In the genomic region with DNA sequence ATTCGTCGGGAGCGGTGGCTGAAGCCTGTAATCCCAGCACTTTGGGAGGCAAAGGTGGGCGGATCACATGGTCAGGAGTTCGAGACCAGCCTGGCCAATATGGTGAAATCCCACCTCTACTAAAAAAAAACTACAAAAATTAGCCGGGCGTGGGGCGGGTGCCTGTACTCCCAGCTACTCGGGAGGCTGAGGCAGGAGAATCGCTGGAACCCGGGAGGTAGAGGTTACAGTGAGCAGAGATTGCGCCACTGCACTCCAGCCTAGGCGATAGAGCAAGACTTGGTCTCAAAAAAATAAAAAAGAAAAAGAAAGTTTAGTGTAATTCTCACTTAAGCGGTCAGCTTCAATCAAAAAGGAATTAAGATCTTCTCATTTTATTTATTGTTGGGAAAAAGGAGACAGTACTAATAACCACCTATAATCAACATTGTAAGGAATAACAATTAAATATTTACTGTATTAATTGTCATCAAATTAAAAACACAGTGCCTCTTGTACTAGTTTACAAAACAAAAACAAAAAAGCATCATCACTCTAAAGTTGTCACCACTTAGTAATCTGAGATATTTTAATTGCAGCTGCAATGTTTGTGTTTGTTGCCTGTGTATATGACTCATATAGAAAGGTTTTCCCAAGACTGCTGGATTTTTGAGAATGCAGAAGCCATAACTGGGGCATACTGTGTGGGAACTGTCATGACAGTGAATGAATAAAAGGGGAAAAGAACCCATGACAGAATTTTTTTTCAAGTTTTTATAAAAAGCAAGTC, we compare ENCODE assay signal across 11 cellular contexts. TPM values are rescaled to one million over a fixed set of nuclear protein-coding genes. Genes with fewer than 3 reads are reported as not detected.
DNase-seq lines count a peak whose midpoint lies in the region; ATAC-seq, FAIRE-seq and TF ChIP-seq lines count a peak whose summit lies in the region.
"Had no signal": no experiment of that assay in that cellular context is flagged by ENCODE, and none has a peak within 500 bp of the region (broad histone marks: within the 10 kb centered on the region; RNA-seq: fewer than 3 reads in every experiment).

No MANE protein-coding gene starts in this region.

- H3K4me1 ChIP-seq in HCT116 (ENCODE audit: control insufficient read depth in 1 of 2, insufficient read depth in 2 of 2, low read length in 2 of 2), result peaks cover 23 to 39% of the 10 kb centered on the region in 2 experiments
- peaks cover 8 to 31% of the 10 kb centered on the region in 2 donors for H3K4me1 ChIP-seq in ascending aorta
- peaks cover 12% of the 10 kb centered on the region for H3K4me1 ChIP-seq in keratinocyte (ENCODE audit: control insufficient read depth, extremely low read depth, insufficient read depth, low read length)
- peaks cover 27% of the 10 kb centered on the region for H3K4me1 ChIP-seq in body of pancreas

- H4K20me1 ChIP-seq in HCT116 (ENCODE audit: insufficient read depth) (peaks cover 4% of the 10 kb centered on the region; the same call in 1 of the 2 replicates), keratinocyte (ENCODE audit: control insufficient read depth, extremely low read depth, insufficient read depth, low read length) (no peaks in the 10 kb centered on the region)

- no peak for TF ChIP-seq RAD21 in HCT116 (IDR thresholded peaks at IDR 0.05; ENCODE audit: low read depth)

- POLR2A ChIA-PET in HCT116 (lab: Charles Lee), result interaction anchor here (1.5 kb wide), 1 partner anchor 19 kb away, joined by 4 read pairs; a partner anchor contains a TSS

- dilution Hi-C loops in keratinocyte (cut with MboI; ENCODE audit: extremely low pct_ligation_motif_present, low sequenced_read_pairs), result no loop called here

- FAIRE-seq in keratinocyte (lab: Jason Lieb, UNC), result no peak

- H2AFZ ChIP-seq in HCT116 (ENCODE audit: low read depth, low read length, poor library complexity, severe bottlenecking) (no peak overlapping the region), keratinocyte (ENCODE audit: control insufficient read depth, low read length) (no peak overlapping the region)

- ATAC-seq in HCT116 (no peak; the same call in 1 of the 2 replicates), GM18867 (IDR thresholded peaks at IDR 0.05; ENCODE audit: unreplicated experiment) (no peak), GM21360 (IDR thresholded peaks at IDR 0.05; ENCODE audit: unreplicated experiment) (no peak), body of pancreas (no peak)

- BruUV-seq in HCT116 (replicated peaks; lab: Mats Ljungman, UMichigan), result no TSS peak

- no peaks in the 10 kb centered on the region for H3K9me3 ChIP-seq in HCT116 (ENCODE audit: control insufficient read depth in 1 of 2, insufficient read depth in 1 of 2, low read depth in 1 of 2, low read length in 2 of 2)
- no peaks in the 10 kb centered on the region for H3K9me3 ChIP-seq in ascending aorta
- no peaks in the 10 kb centered on the region for H3K9me3 ChIP-seq in keratinocyte (ENCODE audit: control insufficient read depth, low read depth, low read length)
- H3K9me3 ChIP-seq in body of pancreas, result no peaks in the 10 kb centered on the region
- H3K9me3 ChIP-seq: BLaER1, ovary had no signal

- RAD21 ChIA-PET in HCT116 (lab: Charles Lee; ENCODE audit: low non-redundant PET in 1 of 2, low total read pairs in 2 of 2, uncharacterized antibody in 2 of 2, unreplicated experiment in 2 of 2), result no interaction called here

- peaks cover 78% of the 10 kb centered on the region for H3K79me2 ChIP-seq in HCT116 (ENCODE audit: insufficient read depth, low read length)
- peaks cover 76% of the 10 kb centered on the region for H3K79me2 ChIP-seq in keratinocyte (ENCODE audit: control insufficient read depth, insufficient read depth, low read length)

- H3K27me3 ChIP-seq in HCT116 (ENCODE audit: insufficient read depth, low read length), result no peaks in the 10 kb centered on the region
- H3K27me3 ChIP-seq in ascending aorta, result no peaks in the 10 kb centered on the region
- no peaks in the 10 kb centered on the region for H3K27me3 ChIP-seq in keratinocyte (ENCODE audit: control insufficient read depth, extremely low read depth, insufficient read depth, low read length)
- H3K27me3 ChIP-seq in body of pancreas, result no peaks in the 10 kb centered on the region
- H3K27me3 ChIP-seq: BLaER1, ovary had no signal

- WGBS in body of pancreas, 2 donors, result 92 to 94% methylated on average over 14 of the region's 14 CpGs

- H3K4me2 ChIP-seq in HCT116 (ENCODE audit: low read length) (peak overlapping the region; percentile 37), keratinocyte (ENCODE audit: control insufficient read depth, extremely low read depth, insufficient read depth, low read depth, low read length) (no peak overlapping the region)

- H3K9ac ChIP-seq in HCT116 (ENCODE audit: low read length), result peak overlapping the region; percentile 3; the same call in 1 of the 2 replicates
- H3K9ac ChIP-seq in keratinocyte (ENCODE audit: control insufficient read depth, extremely low read depth, insufficient read depth, low read length), result no peak overlapping the region
- H3K9ac ChIP-seq: BLaER1 had no signal

- H3K27ac ChIP-seq in HCT116 (ENCODE audit: low read depth, low read length) (no peak overlapping the region), ascending aorta (peak overlapping the region in 1 of 2 donors; percentile 98), keratinocyte (ENCODE audit: control insufficient read depth, insufficient read depth, low read length) (peak overlapping the region; percentile 56), body of pancreas (peak overlapping the region in 1 of 4 donors; percentile 14)
- H3K27ac ChIP-seq: BLaER1, ovary had no signal

- no peak overlapping the region for H3K4me3 ChIP-seq in HCT116 (replicated peaks in 1 of 2; ENCODE audit: low read depth in 1 of 2, low read length in 2 of 2)
- H3K4me3 ChIP-seq in ascending aorta, result peak overlapping the region; percentile 23 to 95
- no peak overlapping the region for H3K4me3 ChIP-seq in keratinocyte (ENCODE audit: control insufficient read depth in 2 of 3, extremely low read depth in 1 of 3, insufficient read depth in 2 of 3, low read depth in 1 of 3, low read length in 3 of 3)
- no peak overlapping the region for H3K4me3 ChIP-seq in body of pancreas
- H3K4me3 ChIP-seq: BLaER1, ovary had no signal

- H3K9me1 ChIP-seq in keratinocyte (ENCODE audit: control insufficient read depth, extremely low read depth, insufficient read depth, low read length), result peaks cover 6% of the 10 kb centered on the region

- no peak for TF ChIP-seq CTCF in HCT116 (IDR thresholded peaks at IDR 0.05 in 2 of 3, conservative IDR thresholded peaks at IDR 0.05 in 1 of 3; ENCODE audit: borderline replicate concordance in 1 of 3, insufficient read depth in 1 of 3, low read depth in 2 of 3, low read length in 2 of 3)
- TF ChIP-seq CTCF in ascending aorta (IDR thresholded peaks at IDR 0.05), result no peak
- no peak for TF ChIP-seq CTCF in keratinocyte (optimal IDR thresholded peaks at IDR 0.05 in 1 of 3, IDR thresholded peaks at IDR 0.05 in 1 of 3, conservative IDR thresholded peaks at IDR 0.05 in 1 of 3; ENCODE audit: extremely low read depth in 1 of 3, insufficient read depth in 2 of 3, low read length in 3 of 3)
- no peak for TF ChIP-seq CTCF in body of pancreas (IDR thresholded peaks at IDR 0.05)

- TF ChIP-seq POLR2A in HCT116 (IDR thresholded peaks at IDR 0.05; ENCODE audit: borderline replicate concordance, extremely low read depth, insufficient read depth, insufficient read length) (no peak), body of pancreas (IDR thresholded peaks at IDR 0.05) (no peak)

- CTCF ChIA-PET in HCT116 (lab: Charles Lee), result interaction anchor here (0.5 kb wide), 1 partner anchor 112 kb away, joined by 4 read pairs; no protein-coding TSS in a partner anchor

- H3K9me2 ChIP-seq in HCT116 (ENCODE audit: insufficient read depth), result no peaks in the 10 kb centered on the region

- intact Hi-C loops in HCT116 (cut with micrococcal nuclease), result no loop called here
- intact Hi-C loops in ascending aorta (cut with DNase I), result no loop called here
- intact Hi-C loops in body of pancreas (cut with DNase I), result loop anchor here (10.0 kb wide), 1 partner anchor 94 kb away; no protein-coding TSS in a partner anchor

- DNase-seq in A172 (ENCODE audit: low spot score), result peak; percentile 79
- no peak for DNase-seq in HCT116 (ENCODE audit: low read depth, low spot score)
- peak in 1 of 2 donors; percentile 42 for DNase-seq in ascending aorta (ENCODE audit: low spot score in 2 of 2)
- no peak for DNase-seq in keratinocyte (ENCODE audit: low read depth, low spot score)
- DNase-seq in stimulated activated CD4-positive, alpha-beta T cell treated with anti-CD3 and anti-CD28 coated beads, Interleukin-4, amount 100 ng/mL, for 24 hours, result no peak
- DNase-seq in body of pancreas, result no peak
- DNase-seq: NCI-H1436 had no signal

- H3K36me3 ChIP-seq in HCT116 (ENCODE audit: control insufficient read depth in 1 of 2, insufficient read depth in 2 of 2, low read length in 2 of 2), result no peaks in the 10 kb centered on the region
- no peaks in the 10 kb centered on the region for H3K36me3 ChIP-seq in ascending aorta
- H3K36me3 ChIP-seq in keratinocyte (ENCODE audit: control insufficient read depth in 2 of 2, extremely low read depth in 1 of 2, insufficient read depth in 2 of 2, low read length in 2 of 2), result no peaks in the 10 kb centered on the region
- no peaks in the 10 kb centered on the region for H3K36me3 ChIP-seq in body of pancreas (replicated peaks in 1 of 2; ENCODE audit: insufficient read depth in 1 of 2, low read depth in 2 of 2)
- H3K36me3 ChIP-seq: ovary had no signal

RNA-seq across cellular contexts. Expression of a gene that starts 3.7 kb away (rescaled TPM):
- total RNA-seq in A172 (2014; rRNA removed; shearing (Covaris generic)), result 6.4 and 13.9 TPM in 2 replicates
- 20.6 TPM for total RNA-seq in HCT116 (2021; ENCODE audit: unreplicated experiment)
- 16.0 and 19.7 TPM in 2 replicates for polyA plus RNA-seq in HCT116 (2012)
- 36.6 TPM for total RNA-seq in ascending aorta
- 14.1 to 18.0 TPM (median 15.8 TPM) in 3 replicates for polyA plus RNA-seq in keratinocyte
- polyA plus RNA-seq in keratinocyte (2011; ENCODE audit: low read depth), result 5.3 TPM
- polyA plus RNA-seq in keratinocyte (2011; cell fraction: cytosol; rRNA removed), result 12.1 and 14.3 TPM in 2 replicates
- polyA plus RNA-seq in keratinocyte (2011; cell fraction: nucleus; rRNA removed), result 30.5 and 34.1 TPM in 2 replicates
- 9.9 and 17.7 TPM in 2 replicates for polyA plus RNA-seq in keratinocyte (2012; ENCODE audit: low replicate concordance)
- 21.3 to 24.7 TPM (median 23.3 TPM) in 3 replicates for polyA minus RNA-seq in keratinocyte
- 12.1 TPM for polyA minus RNA-seq in keratinocyte (2011; cell fraction: cytosol; rRNA and poly(A)+ RNA removed)
- polyA minus RNA-seq in keratinocyte (2011; cell fraction: nucleus; rRNA and poly(A)+ RNA removed), result 18.6 and 33.8 TPM in 2 replicates
- total RNA-seq in body of pancreas, result 10 to 100 TPM; 11.9 to 33.6 TPM

RNA-seq across cellular contexts. Expression of a gene that starts 18.4 kb away (rescaled TPM):
- total RNA-seq in A172 (2014; rRNA removed; shearing (Covaris generic)), result 66.1 and 72.9 TPM in 2 replicates
- 141 TPM for total RNA-seq in HCT116 (2021; ENCODE audit: unreplicated experiment)
- 99.1 and 101 TPM in 2 replicates for polyA plus RNA-seq in HCT116 (2012)
- 106 TPM for total RNA-seq in ascending aorta
- polyA plus RNA-seq in keratinocyte, result 68.7 to 106 TPM (median 74.1 TPM) in 3 replicates
- polyA plus RNA-seq in keratinocyte (2011; ENCODE audit: low read depth), result 15.9 TPM
- polyA plus RNA-seq in keratinocyte (2011; cell fraction: cytosol; rRNA removed), result 97.4 and 123 TPM in 2 replicates
- 51.5 and 63.8 TPM in 2 replicates for polyA plus RNA-seq in keratinocyte (2011; cell fraction: nucleus; rRNA removed)
- 46.3 and 98.1 TPM in 2 replicates for polyA plus RNA-seq in keratinocyte (2012; ENCODE audit: low replicate concordance)
- 61.1 to 116 TPM (median 67.7 TPM) in 3 replicates for polyA minus RNA-seq in keratinocyte
- polyA minus RNA-seq in keratinocyte (2011; cell fraction: cytosol; rRNA and poly(A)+ RNA removed), result 87.9 TPM
- 23.2 and 34.7 TPM in 2 replicates for polyA minus RNA-seq in keratinocyte (2011; cell fraction: nucleus; rRNA and poly(A)+ RNA removed)
- total RNA-seq in body of pancreas, result 10 to 100 TPM; 26.4 to 29.8 TPM

Comparison
In these comparisons a context has a peak if more than half of its experiments do, and no peak if none do; other contexts are left out.
1. H3K4me3 ChIP-seq: peak in ascending aorta (2 of 2); none in HCT116 (0 of 2), keratinocyte (0 of 3) and body of pancreas (0 of 2).